In the genomic region with DNA sequence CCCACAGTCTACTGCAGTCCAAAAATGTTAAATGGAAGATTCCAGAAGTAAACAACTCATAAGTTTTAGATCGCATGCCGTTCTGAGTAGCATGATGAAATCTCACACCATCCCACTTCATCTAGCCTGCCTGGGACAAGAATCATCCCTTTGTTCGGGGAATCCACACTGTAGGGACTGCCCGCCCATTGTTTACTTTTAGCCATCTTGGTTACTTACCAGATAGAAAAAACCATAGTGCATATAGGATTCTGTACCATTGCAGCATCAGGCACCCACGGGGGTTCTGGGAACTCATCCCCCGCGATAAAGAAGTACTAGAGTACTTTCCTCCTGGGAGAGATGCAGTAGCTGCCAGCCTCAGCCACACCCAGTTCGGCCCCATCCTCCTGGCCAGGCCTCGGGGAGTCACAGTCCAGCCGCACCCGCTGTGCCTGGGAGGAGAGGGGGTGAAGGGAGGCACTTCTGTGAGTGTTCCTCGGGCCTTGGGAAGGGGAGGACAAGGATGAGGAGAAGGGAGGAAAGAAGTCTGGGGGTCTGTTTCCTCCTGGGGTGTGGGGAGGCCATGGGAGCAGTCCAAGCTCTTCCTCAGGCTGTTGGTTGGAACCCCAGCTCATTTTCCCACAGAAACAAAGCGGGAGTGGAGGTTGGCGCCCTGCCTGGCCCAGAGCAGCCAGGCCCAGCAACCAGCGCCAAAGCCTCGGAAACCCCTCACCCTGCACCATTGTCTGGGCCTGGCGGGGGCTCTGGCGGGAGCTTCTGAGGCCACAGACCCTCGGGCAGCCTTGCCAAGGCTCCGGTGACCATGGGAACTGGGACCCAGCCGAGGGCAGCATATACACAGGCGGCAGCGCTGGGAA, we compare ENCODE assay signal across 7 cellular contexts. TPM values are rescaled to one million over a fixed set of nuclear protein-coding genes. Genes with fewer than 3 reads are reported as not detected.
DNase-seq lines count a peak whose midpoint lies in the region; ATAC-seq and TF ChIP-seq lines count a peak whose summit lies in the region.
"Had no signal": no experiment of that assay in that cellular context is flagged by ENCODE, and none has a peak within 500 bp of the region (broad histone marks: within the 10 kb centered on the region; RNA-seq: fewer than 3 reads in every experiment).

No MANE protein-coding gene starts in this region.

- no peak overlapping the region for H3K4me3 Mint-ChIP-seq in natural killer cell treated with Interleukin-12 subunit alpha and Interleukin-12 subunit beta and Interleukin-15 and Interleukin-18, amount 100 ng/mL, for 72 hours

- H3K27ac ChIP-seq in heart right ventricle (peak overlapping the region; percentile 39 to 92 (median 84)), thoracic aorta (peak overlapping the region; percentile 96 to 99)

- H3K27me3 Mint-ChIP-seq in natural killer cell treated with Interleukin-12 subunit alpha and Interleukin-12 subunit beta and Interleukin-15 and Interleukin-18, amount 100 ng/mL, for 72 hours, result no peaks in the 10 kb centered on the region

- ATAC-seq in heart right ventricle, result peak in 7 of 8 donors; percentile 15 to 48 (median 34)
- no peak for ATAC-seq in thoracic aorta (ENCODE audit: insufficient number of reproducible peaks, low FRiP score, low read depth)
- no peak for ATAC-seq in natural killer cell treated with Interleukin-12 subunit alpha and Interleukin-12 subunit beta and Interleukin-15 and Interleukin-18, amount 100 ng/mL, for 72 hours
- no peak for ATAC-seq in HG02759 (IDR thresholded peaks at IDR 0.05; ENCODE audit: unreplicated experiment)
- ATAC-seq in GM21723 (IDR thresholded peaks at IDR 0.05; ENCODE audit: unreplicated experiment), result no peak
- ATAC-seq: body of pancreas had no signal

- peaks cover 0 to 11% (median 5%) of the 10 kb centered on the region in 9 donors for H3K36me3 ChIP-seq in heart right ventricle
- H3K36me3 ChIP-seq in thoracic aorta, result peaks cover 4% of the 10 kb centered on the region

- H3K9me3 Mint-ChIP-seq in natural killer cell treated with Interleukin-12 subunit alpha and Interleukin-12 subunit beta and Interleukin-15 and Interleukin-18, amount 100 ng/mL, for 72 hours, result no peaks in the 10 kb centered on the region

- no peaks in the 10 kb centered on the region for H3K9me3 ChIP-seq in heart right ventricle
- no peaks in the 10 kb centered on the region for H3K9me3 ChIP-seq in thoracic aorta
- H3K9me3 ChIP-seq: body of pancreas had no signal

- no peak overlapping the region for H3K27ac Mint-ChIP-seq in natural killer cell treated with Interleukin-12 subunit alpha and Interleukin-12 subunit beta and Interleukin-15 and Interleukin-18, amount 100 ng/mL, for 72 hours

- no peaks in the 10 kb centered on the region for H3K36me3 Mint-ChIP-seq in natural killer cell treated with Interleukin-12 subunit alpha and Interleukin-12 subunit beta and Interleukin-15 and Interleukin-18, amount 100 ng/mL, for 72 hours

- H3K4me3 ChIP-seq in heart right ventricle, result peak overlapping the region in 6 of 10 donors; percentile 0 to 20 (median 14)
- H3K4me3 ChIP-seq in thoracic aorta, result peak overlapping the region; percentile 50
- H3K4me3 ChIP-seq: body of pancreas had no signal

- no peak for TF ChIP-seq CTCF in heart right ventricle (IDR thresholded peaks at IDR 0.05)
- no peak for TF ChIP-seq CTCF in thoracic aorta (IDR thresholded peaks at IDR 0.05)

- WGBS in heart right ventricle, 2 donors, result 45 to 46% methylated on average over 23 of the region's 23 CpGs

- peaks cover 9 to 10% of the 10 kb centered on the region in 2 donors for H3K4me1 Mint-ChIP-seq in natural killer cell treated with Interleukin-12 subunit alpha and Interleukin-12 subunit beta and Interleukin-15 and Interleukin-18, amount 100 ng/mL, for 72 hours (ENCODE audit: low read depth in 2 of 2)

- H3K27me3 ChIP-seq in heart right ventricle (no peaks in the 10 kb centered on the region), thoracic aorta (replicated peaks; ENCODE audit: insufficient read depth) (no peaks in the 10 kb centered on the region)
- H3K27me3 ChIP-seq: body of pancreas had no signal

- DNase-seq in SW480 (ENCODE audit: low spot score) (peak; percentile 85), heart right ventricle (peak; percentile 55 to 65), thoracic aorta (ENCODE audit: low spot score) (no peak)
- no peak for DNase-seq in natural killer cell treated with Interleukin-12 subunit alpha and Interleukin-12 subunit beta and Interleukin-15 and Interleukin-18, amount 100 ng/mL, for 72 hours (ENCODE audit: low spot score)
- DNase-seq: body of pancreas had no signal

- intact Hi-C loops in heart right ventricle (cut with DNase I), result loop anchor here in 1 of 10 donors (10.0 kb wide), 1 partner anchor 95 kb away; a partner anchor contains a TSS

- peaks cover 21 to 75% (median 51%) of the 10 kb centered on the region in 9 donors for H3K4me1 ChIP-seq in heart right ventricle
- peaks cover 43 to 61% of the 10 kb centered on the region in 2 donors for H3K4me1 ChIP-seq in thoracic aorta (ENCODE audit: control insufficient read depth in 1 of 2, low read depth in 2 of 2)

RNA-seq across cellular contexts. Expression of a gene that starts 8.9 kb away (rescaled TPM):
- total RNA-seq in heart right ventricle (10 to 100 TPM in 9 of 10 donors, 1 to 10 TPM in 1; 9.3 to 53.1 (median 21.5) TPM), thoracic aorta (10 to 100 TPM; 58.9 to 94.0 TPM)
- 10 to 100 TPM; 22.4 to 48.7 TPM for polyA plus RNA-seq in heart right ventricle
- total RNA-seq in natural killer cell treated with Interleukin-12 subunit alpha and Interleukin-12 subunit beta and Interleukin-15 and Interleukin-18, amount 100 ng/mL, for 72 hours, result 1 to 10 TPM; 1.6 to 2.1 TPM

RNA-seq across cellular contexts. Expression of a gene that starts 14.4 kb away (rescaled TPM):
- total RNA-seq in heart right ventricle (100 to 1,000 TPM; 130 to 210 (median 173) TPM), thoracic aorta (10 to 100 TPM; 55.8 to 83.1 TPM)
- polyA plus RNA-seq in heart right ventricle, result 100 to 1,000 TPM; 155 to 205 TPM
- 100 to 1,000 TPM in 1 of 2 donors, 10 to 100 TPM in 1; 73.8 to 101 TPM for total RNA-seq in natural killer cell treated with Interleukin-12 subunit alpha and Interleukin-12 subunit beta and Interleukin-15 and Interleukin-18, amount 100 ng/mL, for 72 hours

RNA-seq across cellular contexts. Expression of a gene that starts 25.3 kb away (rescaled TPM):
- 10 to 100 TPM in 3 of 10 donors, 1 to 10 TPM in 7; 5.5 to 20.7 (median 8.5) TPM for total RNA-seq in heart right ventricle
- polyA plus RNA-seq in heart right ventricle, result 10 to 100 TPM in 1 of 2 donors, 1 to 10 TPM in 1; 3.0 to 12.6 TPM
- total RNA-seq in thoracic aorta, result 10 to 100 TPM; 13.5 to 36.0 TPM
- 100 to 1,000 TPM; 270 to 289 TPM for total RNA-seq in natural killer cell treated with Interleukin-12 subunit alpha and Interleukin-12 subunit beta and Interleukin-15 and Interleukin-18, amount 100 ng/mL, for 72 hours

RNA-seq across cellular contexts. Expression of a gene that starts 27.2 kb away (rescaled TPM):
- total RNA-seq in heart right ventricle (10 to 100 TPM in 1 of 10 donors, 1 to 10 TPM in 9; 5.1 to 12.7 (median 8.9) TPM), thoracic aorta (10 to 100 TPM; 21.4 to 22.6 TPM)
- 10 to 100 TPM in 1 of 2 donors, 1 to 10 TPM in 1; 5.6 to 16.7 TPM for polyA plus RNA-seq in heart right ventricle
- total RNA-seq in natural killer cell treated with Interleukin-12 subunit alpha and Interleukin-12 subunit beta and Interleukin-15 and Interleukin-18, amount 100 ng/mL, for 72 hours, result 10 to 100 TPM; 17.2 to 42.1 TPM

RNA-seq across cellular contexts. Expression of a gene that starts 35.2 kb away (rescaled TPM):
- total RNA-seq in heart right ventricle (100 to 1,000 TPM in 4 of 10 donors, 10 to 100 TPM in 6; 89.6 to 144 (median 96.5) TPM), thoracic aorta (10 to 100 TPM; 42.4 to 56.2 TPM)
- 100 to 1,000 TPM in 1 of 2 donors, 10 to 100 TPM in 1; 86.0 to 160 TPM for polyA plus RNA-seq in heart right ventricle
- 100 to 1,000 TPM; 117 to 174 TPM for total RNA-seq in natural killer cell treated with Interleukin-12 subunit alpha and Interleukin-12 subunit beta and Interleukin-15 and Interleukin-18, amount 100 ng/mL, for 72 hours

Comparison
In these comparisons a context has a peak if more than half of its experiments do, and no peak if none do; other contexts are left out.
1. DNase-seq: peak in SW480 (single experiment) and heart right ventricle (2 of 2); none in thoracic aorta (single experiment) and natural killer cell treated with Interleukin-12 subunit alpha and Interleukin-12 subunit beta and Interleukin-15 and Interleukin-18, amount 100 ng/mL, for 72 hours (single experiment).
2. ATAC-seq: peak in heart right ventricle (7 of 8); none in thoracic aorta (single experiment), natural killer cell treated with Interleukin-12 subunit alpha and Interleukin-12 subunit beta and Interleukin-15 and Interleukin-18, amount 100 ng/mL, for 72 hours (0 of 2), HG02759 (single experiment) and GM21723 (single experiment).
3. RNA of a gene that starts 25.3 kb away (total RNA-seq): 270 to 289 TPM in natural killer cell treated with Interleukin-12 subunit alpha and Interleukin-12 subunit beta and Interleukin-15 and Interleukin-18, amount 100 ng/mL, for 72 hours; 13.5 to 36.0 TPM in thoracic aorta and 5.5 to 20.7 TPM in heart right ventricle; every median in the first group is over 4 times any median in the second.